14 cellular contexts compared by ENCODE assay signal in genomic region chr14:26775765-26776577, GRCh38.
DNase-seq lines count a peak whose midpoint lies in the region; ATAC-seq and TF ChIP-seq lines count a peak whose summit lies in the region.
"Had no signal": no experiment of that assay in that cellular context is flagged by ENCODE, and none has a peak within 500 bp of the region (broad histone marks: within the 10 kb centered on the region; RNA-seq: fewer than 3 reads in every experiment).

No MANE protein-coding gene starts in this region.

- no peak overlapping the region for H3K27ac Mint-ChIP-seq in activated T-helper 1 cell treated with anti-CD3 and anti-CD28 coated beads, Interleukin-12 subunit alpha, Interleukin-12 subunit beta, Interleukin-2, Interleukin-4 antibody, amounts not matched to agents 30 ng/mL and 10 ng/mL and 1 ng/mL, durations not matched to agents 14 hours and 24 hours and 36 hours
- no peak overlapping the region for H3K27ac Mint-ChIP-seq in Calu3 (ENCODE audit: unreplicated experiment)
- H3K27ac Mint-ChIP-seq: activated CD4-positive, alpha-beta memory T cell treated with anti-CD3 and anti-CD28 coated beads, Interleukin-2, amount 10 ng/mL, durations not matched to agents 7 days and 5 days; activated naive CD4-positive, alpha-beta T cell treated with anti-CD3 and anti-CD28 coated beads for 36 hours; T-helper 17 cell had no signal

- no peaks in the 10 kb centered on the region for H3K27me3 ChIP-seq in ectodermal cell (ENCODE audit: control insufficient read depth, insufficient read depth, low read length, poor library complexity, severe bottlenecking)
- H3K27me3 ChIP-seq in lung (ENCODE audit: control insufficient read depth, insufficient read depth): no peaks in the 10 kb centered on the region
- H3K27me3 ChIP-seq: BLaER1 treated with 17β-estradiol and CSF1 and Interleukin-3, amounts not matched to agents 10 nM and 100 nM had no signal

- no peaks in the 10 kb centered on the region for H3K4me1 Mint-ChIP-seq in activated T-helper 1 cell treated with anti-CD3 and anti-CD28 coated beads, Interleukin-12 subunit alpha, Interleukin-12 subunit beta, Interleukin-2, Interleukin-4 antibody, amounts not matched to agents 30 ng/mL and 10 ng/mL and 1 ng/mL, durations not matched to agents 14 hours and 24 hours and 36 hours (ENCODE audit: low read depth)
- no peaks in the 10 kb centered on the region for H3K4me1 Mint-ChIP-seq in Calu3 (ENCODE audit: low read depth, unreplicated experiment)
- H3K4me1 Mint-ChIP-seq: activated CD4-positive, alpha-beta memory T cell treated with anti-CD3 and anti-CD28 coated beads, Interleukin-2, amount 10 ng/mL, durations not matched to agents 7 days and 5 days; T-helper 17 cell had no signal

- peak; percentile 41 for ATAC-seq in lung (ENCODE audit: insufficient read depth, low FRiP score)
- no peak for ATAC-seq in GM18861 (IDR thresholded peaks at IDR 0.05; ENCODE audit: unreplicated experiment)
- ATAC-seq: T-helper 17 cell had no signal

- DNase-seq in AG10803 (ENCODE audit: low read depth) (peak; percentile 36), NCI-H446 treated with DMSO at 0.1 percent for 48 hours (lab: John Stamatoyannopoulos, UW) (peak; percentile 96), lung (ENCODE audit: low spot score) (no peak), Calu3 (no peak), activated gamma-delta T cell treated with Interleukin-2 at 50 U/mL for 16 hours (no peak)
- no peak for DNase-seq in activated T-helper 1 cell treated with anti-CD3 and anti-CD28 coated beads, Interleukin-12 subunit alpha, Interleukin-12 subunit beta, Interleukin-2, Interleukin-4 antibody, amounts not matched to agents 30 ng/mL and 10 ng/mL and 1 ng/mL, durations not matched to agents 14 hours and 24 hours and 36 hours (ENCODE audit: low spot score)
- DNase-seq: activated CD4-positive, alpha-beta memory T cell treated with anti-CD3 and anti-CD28 coated beads, Interleukin-2, amount 10 ng/mL, durations not matched to agents 7 days and 5 days; activated naive CD4-positive, alpha-beta T cell treated with anti-CD3 and anti-CD28 coated beads for 36 hours; dermis blood vessel endothelial cell; small intestine; T-helper 17 cell had no signal

- no peak overlapping the region for H3K4me3 Mint-ChIP-seq in activated T-helper 1 cell treated with anti-CD3 and anti-CD28 coated beads, Interleukin-12 subunit alpha, Interleukin-12 subunit beta, Interleukin-2, Interleukin-4 antibody, amounts not matched to agents 30 ng/mL and 10 ng/mL and 1 ng/mL, durations not matched to agents 14 hours and 24 hours and 36 hours
- H3K4me3 Mint-ChIP-seq in Calu3 (ENCODE audit: low read depth, unreplicated experiment): no peak overlapping the region
- H3K4me3 Mint-ChIP-seq: activated CD4-positive, alpha-beta memory T cell treated with anti-CD3 and anti-CD28 coated beads, Interleukin-2, amount 10 ng/mL, durations not matched to agents 7 days and 5 days; activated naive CD4-positive, alpha-beta T cell treated with anti-CD3 and anti-CD28 coated beads for 36 hours; T-helper 17 cell had no signal

- H3K4me3 ChIP-seq in AG10803 (ENCODE audit: low read length): peak overlapping the region; percentile 23
- H3K4me3 ChIP-seq in ectodermal cell (ENCODE audit: insufficient read depth, low read depth, low read length): no peak overlapping the region
- no peak overlapping the region for H3K4me3 ChIP-seq in lung
- H3K4me3 ChIP-seq: BLaER1 treated with 17β-estradiol and CSF1 and Interleukin-3, amounts not matched to agents 10 nM and 100 nM had no signal

- H3K4me1 ChIP-seq in ectodermal cell (ENCODE audit: control insufficient read depth, insufficient read depth, low read length) (peaks cover 8% of the 10 kb centered on the region), lung (ENCODE audit: control insufficient read depth in 2 of 2, insufficient read depth in 2 of 2, low read length in 2 of 2) (no peaks in the 10 kb centered on the region)

- WGBS in ectodermal cell, 2 experiments: 79 to 88% methylated on average over 4 to 5 of the region's 5 CpGs
- 49 to 67% methylated on average over 5 of the region's 5 CpGs for WGBS in lung, 2 donors

- H3K36me3 ChIP-seq in ectodermal cell (ENCODE audit: control insufficient read depth, insufficient read depth, low read length): no peaks in the 10 kb centered on the region
- H3K36me3 ChIP-seq in lung (ENCODE audit: control insufficient read depth in 2 of 2, insufficient read depth in 2 of 2, low read length in 2 of 2): no peaks in the 10 kb centered on the region
- H3K36me3 ChIP-seq: BLaER1 treated with 17β-estradiol and CSF1 and Interleukin-3, amounts not matched to agents 10 nM and 100 nM had no signal

- peak overlapping the region; percentile 10 for H3K27ac ChIP-seq in ectodermal cell (ENCODE audit: insufficient read depth, low read depth, low read length, poor library complexity, severe bottlenecking)
- no peak overlapping the region for H3K27ac ChIP-seq in lung (ENCODE audit: low read depth in 1 of 2, low read length in 1 of 2)
- H3K27ac ChIP-seq: BLaER1 treated with 17β-estradiol and CSF1 and Interleukin-3, amounts not matched to agents 10 nM and 100 nM had no signal

- H3K9me3 ChIP-seq in ectodermal cell (ENCODE audit: control insufficient read depth, low read length) (no peaks in the 10 kb centered on the region), lung (ENCODE audit: control insufficient read depth in 2 of 2, insufficient read depth in 1 of 2, low read length in 1 of 2) (no peaks in the 10 kb centered on the region)
- H3K9me3 ChIP-seq: BLaER1 treated with 17β-estradiol and CSF1 and Interleukin-3, amounts not matched to agents 10 nM and 100 nM had no signal

- H3K36me3 Mint-ChIP-seq in activated T-helper 1 cell treated with anti-CD3 and anti-CD28 coated beads, Interleukin-12 subunit alpha, Interleukin-12 subunit beta, Interleukin-2, Interleukin-4 antibody, amounts not matched to agents 30 ng/mL and 10 ng/mL and 1 ng/mL, durations not matched to agents 14 hours and 24 hours and 36 hours (ENCODE audit: low read depth): no peaks in the 10 kb centered on the region
- H3K36me3 Mint-ChIP-seq in Calu3 (ENCODE audit: insufficient read depth, unreplicated experiment): no peaks in the 10 kb centered on the region

- TF ChIP-seq CTCF in AG10803 (conservative IDR thresholded peaks at IDR 0.05; ENCODE audit: low read length) (no peak), lung (IDR thresholded peaks at IDR 0.05; ENCODE audit: control extremely low read depth, extremely low read depth) (no peak), Calu3 (IDR thresholded peaks at IDR 0.05; ENCODE audit: unreplicated experiment) (no peak)

- peaks cover 14% of the 10 kb centered on the region for H3K9me3 Mint-ChIP-seq in activated T-helper 1 cell treated with anti-CD3 and anti-CD28 coated beads, Interleukin-12 subunit alpha, Interleukin-12 subunit beta, Interleukin-2, Interleukin-4 antibody, amounts not matched to agents 30 ng/mL and 10 ng/mL and 1 ng/mL, durations not matched to agents 14 hours and 24 hours and 36 hours
- no peaks in the 10 kb centered on the region for H3K9me3 Mint-ChIP-seq in Calu3 (ENCODE audit: low read depth, unreplicated experiment)

- intact Hi-C loops in activated T-helper 1 cell treated with anti-CD3 and anti-CD28 coated beads, Interleukin-12 subunit alpha, Interleukin-12 subunit beta, Interleukin-2, Interleukin-4 antibody, amounts not matched to agents 30 ng/mL and 10 ng/mL and 1 ng/mL, durations not matched to agents 14 hours and 24 hours and 36 hours (cut with micrococcal nuclease): no loop called here
- intact Hi-C loops in Calu3 (cut with micrococcal nuclease; ENCODE audit: unreplicated experiment): no loop called here

- no peaks in the 10 kb centered on the region for H3K27me3 Mint-ChIP-seq in activated T-helper 1 cell treated with anti-CD3 and anti-CD28 coated beads, Interleukin-12 subunit alpha, Interleukin-12 subunit beta, Interleukin-2, Interleukin-4 antibody, amounts not matched to agents 30 ng/mL and 10 ng/mL and 1 ng/mL, durations not matched to agents 14 hours and 24 hours and 36 hours (ENCODE audit: insufficient read depth)
- H3K27me3 Mint-ChIP-seq in Calu3 (ENCODE audit: unreplicated experiment): no peaks in the 10 kb centered on the region
- H3K27me3 Mint-ChIP-seq: activated CD4-positive, alpha-beta memory T cell treated with anti-CD3 and anti-CD28 coated beads, Interleukin-2, amount 10 ng/mL, durations not matched to agents 7 days and 5 days; T-helper 17 cell had no signal

- CTCF ChIA-PET in Calu3 (lab: Charles Lee): no interaction called here

- BruUV-seq in Calu3 (replicated peaks; lab: Mats Ljungman, UMichigan): no TSS peak

Comparison
In these comparisons a context has a peak if more than half of its experiments do, and no peak if none do; other contexts are left out.
1. DNase-seq: peak in AG10803 (single experiment) and NCI-H446 treated with DMSO at 0.1 percent for 48 hours (single experiment); none in lung (single experiment), activated T-helper 1 cell treated with anti-CD3 and anti-CD28 coated beads, Interleukin-12 subunit alpha, Interleukin-12 subunit beta, Interleukin-2, Interleukin-4 antibody, amounts not matched to agents 30 ng/mL and 10 ng/mL and 1 ng/mL, durations not matched to agents 14 hours and 24 hours and 36 hours (single experiment), Calu3 (single experiment) and activated gamma-delta T cell treated with Interleukin-2 at 50 U/mL for 16 hours (single experiment).